In the genomic region with DNA sequence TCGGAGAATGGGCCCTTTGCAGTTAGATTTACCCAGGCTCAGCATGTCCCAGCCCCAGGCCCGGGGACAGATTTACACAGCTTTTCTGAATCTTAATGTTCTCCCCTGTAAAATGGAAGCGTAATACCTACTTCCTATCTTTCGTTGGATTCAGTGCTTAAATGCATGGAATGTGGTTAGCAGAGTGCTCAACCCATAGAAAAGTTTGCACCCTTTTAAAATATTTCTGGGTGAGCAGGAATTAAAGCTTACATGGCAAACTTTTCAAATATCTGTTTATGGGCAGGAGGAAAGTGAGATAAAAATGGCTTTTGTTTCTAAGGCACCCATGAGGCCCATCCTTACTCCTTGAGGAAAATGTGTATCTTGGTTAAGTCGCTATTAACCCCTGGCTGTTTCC, we compare ENCODE assay signal across 3 cellular contexts.
"Had no signal": no experiment of that assay in that cellular context is flagged by ENCODE, and none has a peak within 500 bp of the region (broad histone marks: within the 10 kb centered on the region; RNA-seq: fewer than 3 reads in every experiment).

No MANE protein-coding gene starts in this region.

- H3K4me3 ChIP-seq: GM12878 had no signal

- ATAC-seq: GM12878 had no signal

- DNase-seq: GDM1, GF-D8 had no signal
